Comparison of ENCODE assay signal across 13 cellular contexts in genomic region chr13:99063952-99064351, GRCh38.
DNase-seq lines count a peak whose midpoint lies in the region; ATAC-seq, FAIRE-seq and TF ChIP-seq lines count a peak whose summit lies in the region.
"Had no signal": no experiment of that assay in that cellular context is flagged by ENCODE, and none has a peak within 500 bp of the region (broad histone marks: within the 10 kb centered on the region; RNA-seq: fewer than 3 reads in every experiment).

No MANE protein-coding gene starts in this region.

- TF ChIP-seq POLR2A in H54 (IDR thresholded peaks at IDR 0.05; ENCODE audit: low read depth, low read length), result no peak

- H3K9ac ChIP-seq in mesenchymal stem cell (ENCODE audit: low read length), result no peak overlapping the region
- H3K9ac ChIP-seq: KMS-11 had no signal

- H4K91ac ChIP-seq in mesenchymal stem cell (ENCODE audit: low read length), result no peak overlapping the region

- no peak overlapping the region for H2BK5ac ChIP-seq in mesenchymal stem cell (ENCODE audit: low read depth, low read length, poor library complexity, severe bottlenecking)

- FAIRE-seq in H54 (lab: Jason Lieb, UNC), result peak; percentile 66

- no peak overlapping the region for H4K8ac ChIP-seq in mesenchymal stem cell (ENCODE audit: low read length)

- H3K4me1 ChIP-seq in RWPE2 (ENCODE audit: insufficient read depth, poor library complexity, severe bottlenecking) (peaks cover 46% of the 10 kb centered on the region), mesenchymal stem cell (ENCODE audit: control insufficient read depth, insufficient read depth, low read depth, low read length) (peaks cover 4% of the 10 kb centered on the region)

- no peak overlapping the region for H3K14ac ChIP-seq in mesenchymal stem cell (ENCODE audit: low read length in 2 of 2)

- no peak overlapping the region for H3K4me2 ChIP-seq in mesenchymal stem cell (ENCODE audit: low read length, poor library complexity, severe bottlenecking)
- H3K4me2 ChIP-seq: KMS-11 had no signal

- H3K4ac ChIP-seq in mesenchymal stem cell (ENCODE audit: low read depth in 1 of 2, low read length in 2 of 2), result no peak overlapping the region

- H2AFZ ChIP-seq in mesenchymal stem cell (ENCODE audit: low read depth, low read length), result no peak overlapping the region

- 100% methylated on average over 1 of the region's 1 CpG for WGBS in mesenchymal stem cell

- H3K18ac ChIP-seq in mesenchymal stem cell (ENCODE audit: low read depth in 1 of 2, low read length in 2 of 2), result no peak overlapping the region

- no peak overlapping the region for H2BK120ac ChIP-seq in mesenchymal stem cell (ENCODE audit: low read depth, low read length)

- ATAC-seq in GM18498 (IDR thresholded peaks at IDR 0.05; ENCODE audit: unreplicated experiment) (peak; percentile 54), RWPE2 (ENCODE audit: low read depth) (no peak), HG02798 (IDR thresholded peaks at IDR 0.05; ENCODE audit: poor library complexity, unreplicated experiment) (no peak)
- ATAC-seq: heart left ventricle had no signal

- H3K79me1 ChIP-seq in mesenchymal stem cell (replicated peaks; ENCODE audit: low read length, poor library complexity, severe bottlenecking), result peaks cover 7% of the 10 kb centered on the region

- H3K27me3 ChIP-seq in RWPE2 (ENCODE audit: insufficient read depth, poor library complexity, severe bottlenecking) (no peaks in the 10 kb centered on the region), mesenchymal stem cell (ENCODE audit: control insufficient read depth in 1 of 2, insufficient read depth in 1 of 2, low read length in 2 of 2) (no peaks in the 10 kb centered on the region)

- H3K9me3 ChIP-seq in RWPE2 (ENCODE audit: severe bottlenecking) (no peaks in the 10 kb centered on the region), mesenchymal stem cell (ENCODE audit: control insufficient read depth, low read length) (no peaks in the 10 kb centered on the region)
- H3K9me3 ChIP-seq: heart left ventricle had no signal

- no peak overlapping the region for H2AK5ac ChIP-seq in mesenchymal stem cell (ENCODE audit: low read length, severe bottlenecking)

- H3K23ac ChIP-seq in mesenchymal stem cell (ENCODE audit: low read length in 2 of 2), result no peak overlapping the region

- TF ChIP-seq CTCF in RWPE2 (IDR thresholded peaks at IDR 0.05; ENCODE audit: poor library complexity, severe bottlenecking), result no peak

- no peak overlapping the region for H2BK15ac ChIP-seq in mesenchymal stem cell (ENCODE audit: low read depth, poor library complexity, severe bottlenecking)

- no peak overlapping the region for H3K4me3 ChIP-seq in RWPE2 (ENCODE audit: severe bottlenecking)
- no peak overlapping the region for H3K4me3 ChIP-seq in mesenchymal stem cell (ENCODE audit: insufficient read depth in 1 of 2, low read depth in 1 of 2, low read length in 2 of 2)
- H3K4me3 ChIP-seq: heart left ventricle, SK-N-MC had no signal

- peak overlapping the region in 1 of 2 experiments; percentile 57 for H2BK12ac ChIP-seq in mesenchymal stem cell (ENCODE audit: low read length in 2 of 2)

- H3K36me3 ChIP-seq in RWPE2 (ENCODE audit: low read depth) (0 out of 2 replicates have a peak, but pooled peaks cover 9% of the 10 kb centered on the region), mesenchymal stem cell (ENCODE audit: control insufficient read depth in 1 of 2, insufficient read depth in 2 of 2, low read depth in 1 of 2, low read length in 2 of 2) (no peaks in the 10 kb centered on the region)
- H3K36me3 ChIP-seq: heart left ventricle had no signal

- DNase-seq in H54 (ENCODE audit: insufficient read length, low spot score), result no peak
- DNase-seq in RWPE2 (ENCODE audit: low spot score), result no peak
- peak; percentile 72 for DNase-seq in mesenchymal stem cell
- no peak for DNase-seq in DMS 273 (lab: John Stamatoyannopoulos, UW; ENCODE audit: unreplicated experiment)
- DNase-seq in DMS153 (lab: John Stamatoyannopoulos, UW), result no peak
- no peak for DNase-seq in amniotic stem cell (lab: John Stamatoyannopoulos, UW)
- DNase-seq: heart left ventricle, midbrain, NCI-H510A had no signal

- H3K27ac ChIP-seq in RWPE2 (ENCODE audit: poor library complexity, severe bottlenecking) (peak overlapping the region; percentile 76), mesenchymal stem cell (ENCODE audit: low read length, poor library complexity, severe bottlenecking) (no peak overlapping the region)
- H3K27ac ChIP-seq: KMS-11, SK-N-MC had no signal
